Comparison of ENCODE assay signal across 8 cellular contexts in the genomic region with DNA sequence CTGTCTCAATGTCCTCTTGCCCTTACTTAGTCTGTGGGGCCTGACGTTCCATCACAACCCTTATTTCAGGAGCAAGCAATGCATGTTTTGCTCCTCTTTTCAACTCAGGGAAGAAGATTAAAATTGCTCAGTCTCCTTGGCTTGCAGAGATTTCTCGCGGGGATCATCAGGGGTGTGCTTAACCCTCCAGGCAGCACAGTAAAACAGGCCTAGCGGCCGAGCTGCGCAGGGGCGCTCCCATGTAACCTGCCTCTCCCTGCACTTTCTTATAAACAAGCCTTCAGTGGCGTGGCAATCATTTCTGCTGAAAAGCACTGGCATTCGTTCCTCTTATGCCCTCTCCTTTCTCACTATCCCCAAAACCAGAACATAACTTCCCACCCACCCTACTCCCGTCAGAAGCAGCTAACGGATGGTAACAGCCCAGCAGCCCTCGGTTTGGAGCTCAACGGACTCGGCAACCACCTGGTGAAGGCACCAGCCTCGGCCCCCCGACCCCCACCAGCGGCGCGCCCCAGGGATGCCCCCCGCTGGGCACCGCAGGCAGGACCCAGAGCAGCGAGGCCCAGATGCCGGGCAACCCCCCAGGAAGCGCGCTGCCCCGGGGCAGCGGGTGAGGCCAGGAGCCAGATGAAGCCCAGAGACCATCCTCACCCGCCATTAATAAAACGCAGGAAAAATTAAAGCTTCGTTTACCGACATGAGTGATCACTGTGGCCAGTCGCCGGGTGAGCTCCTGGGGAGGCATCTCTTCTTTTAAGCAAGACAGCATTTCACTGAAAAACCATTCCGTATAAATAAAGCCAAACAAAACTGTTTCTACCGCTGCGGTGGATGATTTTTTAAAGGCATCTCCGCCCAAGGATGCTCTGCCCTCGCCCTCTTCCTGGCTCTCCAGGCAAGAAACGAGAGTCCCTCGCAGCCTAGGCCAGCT. TPM values are rescaled to one million over a fixed set of nuclear protein-coding genes. Genes with fewer than 3 reads are reported as not detected.
A peak's percentile ranks its signal among the peaks of the same experiment; 100 is the strongest.
DNase-seq lines count a peak whose midpoint lies in the region; ATAC-seq, FAIRE-seq and TF ChIP-seq lines count a peak whose summit lies in the region.

No MANE protein-coding gene starts in this region.

- H4K20me1 ChIP-seq in BLaER1 treated with 17β-estradiol and CSF1 and Interleukin-3, amounts not matched to agents 10 nM and 100 nM = no peaks in the 10 kb centered on the region
- H4K20me1 ChIP-seq in GM12878 (ENCODE audit: control insufficient read depth, insufficient read depth) = no peaks in the 10 kb centered on the region

- intact Hi-C loops in GM12878 (cut with micrococcal nuclease; ENCODE audit: unreplicated experiment) (no loop called here), posterior vena cava (cut with DNase I) (no loop called here)

- H3K79me2 ChIP-seq in GM12878 (ENCODE audit: control insufficient read depth, insufficient read depth, low read length) = no peaks in the 10 kb centered on the region

- H3K9ac ChIP-seq in BLaER1 treated with 17β-estradiol and CSF1 and Interleukin-3, amounts not matched to agents 10 nM and 100 nM = peak overlapping the region; percentile 65 to 82 (median 78); a peak in 21 of 22 replicates
- H3K9ac ChIP-seq in GM12878 (ENCODE audit: control insufficient read depth, insufficient read depth, low read length) = no peak overlapping the region

- BruUV-seq in GM12878 (replicated peaks; lab: Mats Ljungman, UMichigan) = TSS peak; percentile 85

- SMC1A ChIA-PET in GM12878 (lab: Charles Lee; ENCODE audit: uncharacterized antibody, unreplicated experiment) = interaction anchor here (2.3 kb wide), 1 partner anchor 10 kb away, joined by 8 read pairs; no protein-coding TSS in a partner anchor

- POLR2A ChIA-PET in GM12878 (lab: Charles Lee) = interaction anchor here (1.3 kb wide), 1 partner anchor 20 kb away, joined by 3 read pairs; no protein-coding TSS in a partner anchor

- ATAC-seq in HG02943 (IDR thresholded peaks at IDR 0.05; ENCODE audit: low read depth, unreplicated experiment) = peak; percentile 35
- no peak for ATAC-seq in GM12878
- no peak for ATAC-seq in lung (ENCODE audit: insufficient read depth, low FRiP score)
- ATAC-seq in HG03469 (IDR thresholded peaks at IDR 0.05; ENCODE audit: unreplicated experiment) = no peak
- ATAC-seq in GM19467 (IDR thresholded peaks at IDR 0.05; ENCODE audit: unreplicated experiment) = no peak

- H3K27ac ChIP-seq in BLaER1 treated with 17β-estradiol and CSF1 and Interleukin-3, amounts not matched to agents 10 nM and 100 nM = peak overlapping the region in 9 of 11 experiments; percentile 49 to 76 (median 63); a peak in 17 of 22 replicates
- H3K27ac ChIP-seq in GM12878 (ENCODE audit: control insufficient read depth, insufficient read depth) (no peak overlapping the region), lung (ENCODE audit: low read depth in 1 of 2, low read length in 1 of 2) (no peak overlapping the region), urinary bladder (ENCODE audit: low read depth) (no peak overlapping the region)

- CTCF ChIA-PET in GM12878 (lab: Yijun Ruan, JAX) = no interaction called here

- TF ChIP-seq RAD21 in GM12878 (IDR thresholded peaks at IDR 0.05; ENCODE audit: insufficient read depth, low read depth, low read length) = no peak

- peaks cover under 1 to 17% (median 6%) of the 10 kb centered on the region in 11 experiments; a peak in 19 of 22 replicates for H3K9me3 ChIP-seq in BLaER1 treated with 17β-estradiol and CSF1 and Interleukin-3, amounts not matched to agents 10 nM and 100 nM (replicated peaks in 1 of 11)
- H3K9me3 ChIP-seq in GM12878 (replicated peaks; ENCODE audit: control insufficient read depth, insufficient read depth, low read length) = no peaks in the 10 kb centered on the region
- H3K9me3 ChIP-seq in lung (ENCODE audit: control insufficient read depth in 2 of 2, insufficient read depth in 1 of 2, low read length in 1 of 2) = no peaks in the 10 kb centered on the region

- in situ Hi-C loops in GM12878 (cut with MboI) = no loop called here

- TF ChIP-seq CTCF in GM12878 (IDR thresholded peaks at IDR 0.05 in 2 of 3, conservative IDR thresholded peaks at IDR 0.05 in 1 of 3; ENCODE audit: control insufficient read depth in 2 of 3, extremely low read depth in 1 of 3, insufficient read depth in 1 of 3, low read depth in 3 of 3, low read length in 3 of 3) (no peak), lung (IDR thresholded peaks at IDR 0.05; ENCODE audit: control extremely low read depth, extremely low read depth) (no peak)

- DNase-seq in GM12878 (ENCODE audit: low read depth, low spot score) = no peak
- DNase-seq in lung (ENCODE audit: low spot score) = no peak
- no peak for DNase-seq in posterior vena cava (ENCODE audit: low spot score)

- H3K27me3 ChIP-seq in BLaER1 treated with 17β-estradiol and CSF1 and Interleukin-3, amounts not matched to agents 10 nM and 100 nM = peaks cover 0 to 30% (median 18%) of the 10 kb centered on the region in 11 experiments; a peak in 16 of 22 replicates
- H3K27me3 ChIP-seq in GM12878 (replicated peaks in 1 of 2; ENCODE audit: control insufficient read depth in 2 of 2, insufficient read depth in 2 of 2, low read length in 1 of 2) (peaks cover 0 to 11% of the 10 kb centered on the region in 2 experiments; a peak in 3 of 4 replicates), lung (ENCODE audit: control insufficient read depth, insufficient read depth) (no peaks in the 10 kb centered on the region)

- WGBS in GM12878 (ENCODE audit: insufficient coverage, insufficient replicate concordance, low lambda C conversion rate, missing lambda C conversion rate) = 26% methylated on average over 31 of the region's 40 CpGs
- WGBS in lung, 2 donors = 21 to 26% methylated on average over 39 to 40 of the region's 40 CpGs
- 26% methylated on average over 40 of the region's 40 CpGs for WGBS in urinary bladder

- peaks cover 7 to 20% (median 16%) of the 10 kb centered on the region in 10 experiments; a peak in 16 of 20 replicates for H3K4me1 ChIP-seq in BLaER1 treated with 17β-estradiol and CSF1 and Interleukin-3, amounts not matched to agents 10 nM and 100 nM
- peaks cover 4% of the 10 kb centered on the region for H3K4me1 ChIP-seq in GM12878 (ENCODE audit: control insufficient read depth, insufficient read depth, low read length)
- peaks cover 0 to 5% of the 10 kb centered on the region in 2 donors for H3K4me1 ChIP-seq in lung (ENCODE audit: control insufficient read depth in 2 of 2, insufficient read depth in 2 of 2, low read length in 2 of 2)
- no peaks in the 10 kb centered on the region for H3K4me1 ChIP-seq in urinary bladder (ENCODE audit: insufficient read depth)

- peak overlapping the region; percentile 88 to 99 (median 96) for H3K4me2 ChIP-seq in BLaER1 treated with 17β-estradiol and CSF1 and Interleukin-3, amounts not matched to agents 10 nM and 100 nM
- H3K4me2 ChIP-seq in GM12878 (ENCODE audit: control insufficient read depth, insufficient read depth) = peak overlapping the region; percentile 95

- RAD21 ChIA-PET in GM12878 (lab: Charles Lee; ENCODE audit: unreplicated experiment) = interaction anchor here (1.2 kb wide), 1 partner anchor 44 kb away, joined by 3 read pairs; no protein-coding TSS in a partner anchor

- H3K36me3 ChIP-seq in BLaER1 treated with 17β-estradiol and CSF1 and Interleukin-3, amounts not matched to agents 10 nM and 100 nM = no peaks in the 10 kb centered on the region
- H3K36me3 ChIP-seq in GM12878 (ENCODE audit: control insufficient read depth in 2 of 2, insufficient read depth in 2 of 2, low read length in 1 of 2) (no peaks in the 10 kb centered on the region), lung (ENCODE audit: control insufficient read depth in 2 of 2, insufficient read depth in 2 of 2, low read length in 2 of 2) (no peaks in the 10 kb centered on the region), urinary bladder (ENCODE audit: insufficient read depth) (no peaks in the 10 kb centered on the region)

- no peak for TF ChIP-seq EP300 in GM12878 (IDR thresholded peaks at IDR 0.05; ENCODE audit: borderline replicate concordance in 1 of 2, control insufficient read depth in 1 of 2, low read depth in 2 of 2, low read length in 2 of 2)

- peak overlapping the region; percentile 78 for H2AFZ ChIP-seq in GM12878 (ENCODE audit: control insufficient read depth, low read depth, low read length)

- peak overlapping the region; percentile 75 to 98 (median 86) for H3K4me3 ChIP-seq in BLaER1 treated with 17β-estradiol and CSF1 and Interleukin-3, amounts not matched to agents 10 nM and 100 nM
- H3K4me3 ChIP-seq in GM12878 = peak overlapping the region; percentile 76
- H3K4me3 ChIP-seq in lung = peak overlapping the region; percentile 46
- H3K4me3 ChIP-seq in urinary bladder (ENCODE audit: low read depth, low read length) = peak overlapping the region; percentile 75

- no peak for FAIRE-seq in GM12878 (lab: Jason Lieb, UNC)

- TF ChIP-seq POLR2A in GM12878 (IDR thresholded peaks at IDR 0.05; ENCODE audit: low read depth, low read length) = no peak

TF ChIP-seq in GM12878, 131 proteins besides CTCF, POLR2A, EP300 and RAD21:
- TF ChIP-seq SUZ12 (IDR thresholded peaks at IDR 0.05; ENCODE audit: unreplicated experiment) = peak; percentile 12
- no peak for TF ChIP-seq RCOR1 (conservative IDR thresholded peaks at IDR 0.05; ENCODE audit: low read depth, low read length)
- TF ChIP-seq SMAD1 (IDR thresholded peaks at IDR 0.05; ENCODE audit: low read depth, partially characterized antibody) = no peak

RNA-seq across cellular contexts. Expression of gene MCF2L2, which starts 0.9 kb away (rescaled TPM):
- 6.4 and 7.5 TPM in 2 replicates for total RNA-seq in GM12878 (2013; cell fraction: nucleolus; rRNA removed)
- total RNA-seq in GM12878 (2014; rRNA removed) (2.8 and 2.9 TPM in 2 replicates), GM12878 (2014; rRNA removed; fragmentation: Illumina TruSeq; extraction: Trizol) (2.8 and 3.1 TPM in 2 replicates), GM12878 (2021) (1.6 and 2.2 TPM in 2 replicates), lung (1 to 10 TPM; 1.5 to 1.7 TPM), urinary bladder (3.6 TPM), posterior vena cava (1 to 10 TPM in 1 of 2 donors, under 1 TPM in 1; 0.38 to 1.3 TPM)
- not detected for polyA plus RNA-seq in GM12878 (2011; ENCODE audit: low read depth)
- polyA plus RNA-seq in GM12878 (2011; rRNA removed) (0.43 and 0.52 TPM in 2 replicates), GM12878 (2014; fragmentation: Illumina TruSeq; extraction: Trizol) (0.95 and 1.2 TPM in 2 replicates), GM12878 (2014; fragmentation: Nextera tagmentation; extraction: Ambion mirVana) (under 1 TPM; 0.37 to 0.42 TPM), GM12878 (2014; rRNA removed) (1.6 and 2.0 TPM in 2 replicates), GM12878 (2016; fragmentation: Nextera tagmentation; extraction: Ambion mirVana) (1 to 10 TPM in 1 of 2 experiments, under 1 TPM in 1; 0.72 to 1.6 TPM), lung (under 1 TPM; 0.26 to 0.59 TPM), urinary bladder (0.44 TPM)
- polyA plus RNA-seq in GM12878 (2011; cell fraction: cytosol; rRNA removed) = 0.18 and 0.33 TPM in 2 replicates
- polyA plus RNA-seq in GM12878 (2011; cell fraction: nucleus; rRNA removed) = 0.88 and 1.0 TPM in 2 replicates
- polyA plus RNA-seq in GM12878 (2012) = 0.26 and 0.52 TPM in 2 replicates
- 1.4 and 1.7 TPM in 2 replicates for polyA minus RNA-seq in GM12878 (2011; rRNA and poly(A)+ RNA removed)
- 0.42 TPM in 1 of 2 replicates, not detected in the other for polyA minus RNA-seq in GM12878 (2011; cell fraction: cytosol; rRNA and poly(A)+ RNA removed)
- 0.85 and 1.6 TPM in 2 replicates for polyA minus RNA-seq in GM12878 (2011; cell fraction: nucleus; rRNA and poly(A)+ RNA removed)

Comparison
In these comparisons a context has a peak if more than half of its experiments do, and no peak if none do; other contexts are left out.
1. H3K27ac ChIP-seq: peak in BLaER1 treated with 17β-estradiol and CSF1 and Interleukin-3, amounts not matched to agents 10 nM and 100 nM (9 of 11); none in GM12878 (single experiment), lung (0 of 2) and urinary bladder (single experiment).
2. Peak in every context shown above with its lines, with median percentiles within 50 percentile points of each other: H3K4me3 ChIP-seq.